Comparison of ENCODE assay signal across 18 cellular contexts in genomic region chr19:11880598-11880997, GRCh38.
"Had no signal": no experiment of that assay in that cellular context is flagged by ENCODE, and none has a peak within 500 bp of the region (broad histone marks: within the 10 kb centered on the region; RNA-seq: fewer than 3 reads in every experiment).

No MANE protein-coding gene starts in this region.

- H3K27ac Mint-ChIP-seq: immature natural killer cell; nephron; stimulated activated effector memory CD8-positive, alpha-beta T cell treated with anti-CD3 and anti-CD28 coated beads, Interleukin-12 subunit alpha, Interleukin-12 subunit beta, amount 100 ng/mL, for 72 hours; stimulated activated naive CD8-positive, alpha-beta T cell treated with anti-CD3 and anti-CD28 coated beads, Interleukin-15, Interleukin-2, amounts not matched to agents 100 ng/mL and 50 ng/mL, for 24 hours had no signal

- H3K9me3 ChIP-seq: left lung, lower lobe of right lung, pancreas, psoas muscle, suprapubic skin, thoracic aorta, tibial artery, upper lobe of right lung had no signal

- FAIRE-seq: kidney, pancreas, small intestine, urothelium cell line had no signal

- H3K4me1 ChIP-seq: lower lobe of right lung, pancreas, suprapubic skin, tibial artery, upper lobe of right lung had no signal

- H3K36me3 Mint-ChIP-seq: immature natural killer cell; naive thymus-derived CD8-positive, alpha-beta T cell; stimulated activated effector memory CD8-positive, alpha-beta T cell treated with anti-CD3 and anti-CD28 coated beads, Interleukin-12 subunit alpha, Interleukin-12 subunit beta, amount 100 ng/mL, for 72 hours had no signal

- DNase-seq: kidney had no signal

- H3K27me3 Mint-ChIP-seq: stimulated activated naive CD8-positive, alpha-beta T cell treated with anti-CD3 and anti-CD28 coated beads, Interleukin-15, Interleukin-2, amounts not matched to agents 100 ng/mL and 50 ng/mL, for 24 hours had no signal

- H3K36me3 ChIP-seq: left lung, lower lobe of right lung, pancreas, spleen, suprapubic skin, thoracic aorta, tibial artery, upper lobe of right lung had no signal

- H3K27me3 ChIP-seq: left lung, pancreas, spleen, suprapubic skin, tibial artery, upper lobe of right lung had no signal

- H3K4me1 Mint-ChIP-seq: nephron had no signal

- H3K4me3 Mint-ChIP-seq: immature natural killer cell; naive thymus-derived CD8-positive, alpha-beta T cell; nephron; stimulated activated effector memory CD8-positive, alpha-beta T cell treated with anti-CD3 and anti-CD28 coated beads, Interleukin-12 subunit alpha, Interleukin-12 subunit beta, amount 100 ng/mL, for 72 hours; stimulated activated naive CD8-positive, alpha-beta T cell treated with anti-CD3 and anti-CD28 coated beads, Interleukin-15, Interleukin-2, amounts not matched to agents 100 ng/mL and 50 ng/mL, for 24 hours had no signal

- H3K27ac ChIP-seq: left lung, lower lobe of right lung, pancreas, psoas muscle, spleen, suprapubic skin, thoracic aorta, tibial artery, upper lobe of right lung had no signal

- ATAC-seq: sciatic nerve had no signal

- H3K9me3 Mint-ChIP-seq: immature natural killer cell; nephron; stimulated activated effector memory CD8-positive, alpha-beta T cell treated with anti-CD3 and anti-CD28 coated beads, Interleukin-12 subunit alpha, Interleukin-12 subunit beta, amount 100 ng/mL, for 72 hours; stimulated activated naive CD8-positive, alpha-beta T cell treated with anti-CD3 and anti-CD28 coated beads, Interleukin-15, Interleukin-2, amounts not matched to agents 100 ng/mL and 50 ng/mL, for 24 hours had no signal

- H3K4me3 ChIP-seq: left lung, lower lobe of right lung, pancreas, psoas muscle, suprapubic skin, thoracic aorta, tibial artery, upper lobe of right lung had no signal
